ENCODE assay signal across 8 cellular contexts in genomic region chr9:93059097-93059959, GRCh38. TPM values are rescaled to one million over a fixed set of nuclear protein-coding genes. Genes with fewer than 3 reads are reported as not detected.
DNase-seq lines count a peak whose midpoint lies in the region; ATAC-seq and TF ChIP-seq lines count a peak whose summit lies in the region.

No MANE protein-coding gene starts in this region.

- peak overlapping the region; percentile 40 for H3K4me3 Mint-ChIP-seq in Calu3 (ENCODE audit: low read depth, unreplicated experiment)
- H3K4me3 Mint-ChIP-seq in activated CD4-positive, alpha-beta T cell treated with anti-CD3 and anti-CD28 coated beads, Interleukin-2, amount 10 ng/mL, durations not matched to agents 7 days and 5 days: peak overlapping the region; percentile 91

- no peak for TF ChIP-seq CTCF in Calu3 (IDR thresholded peaks at IDR 0.05; ENCODE audit: unreplicated experiment)
- TF ChIP-seq CTCF in heart right ventricle (IDR thresholded peaks at IDR 0.05): no peak
- no peak for TF ChIP-seq CTCF in smooth muscle cell (IDR thresholded peaks at IDR 0.05; ENCODE audit: borderline replicate concordance, insufficient read depth, poor library complexity, severe bottlenecking)

- 39 to 53% methylated on average over 36 to 46 of the region's 46 CpGs for WGBS in heart right ventricle, 2 donors
- WGBS in smooth muscle cell (ENCODE audit: low lambda C conversion rate): 57% methylated on average over 41 of the region's 46 CpGs

- H3K4me1 ChIP-seq in heart right ventricle (peaks cover 0 to 77% (median 23%) of the 10 kb centered on the region in 9 donors), smooth muscle cell (ENCODE audit: low read depth) (peaks cover 2% of the 10 kb centered on the region)

- H4K20me1 ChIP-seq in smooth muscle cell (ENCODE audit: low read depth): no peaks in the 10 kb centered on the region

- peak overlapping the region; percentile 24 for H2AFZ ChIP-seq in smooth muscle cell (ENCODE audit: low read depth)

- H3K9me3 ChIP-seq in heart right ventricle: no peaks in the 10 kb centered on the region
- H3K9me3 ChIP-seq in smooth muscle cell (replicated peaks; ENCODE audit: low read depth): no peaks in the 10 kb centered on the region

- no peak overlapping the region for H3K9ac ChIP-seq in smooth muscle cell (ENCODE audit: low read depth)

- DNase-seq in Calu3 (no peak), heart right ventricle (no peak), smooth muscle cell (lab: John Stamatoyannopoulos, UW; ENCODE audit: unreplicated experiment) (no peak), NCI-H2029 (lab: John Stamatoyannopoulos, UW) (no peak), NCI-H2227 (lab: John Stamatoyannopoulos, UW; ENCODE audit: unreplicated experiment) (no peak), glomerular visceral epithelial cell (ENCODE audit: extremely low spot score) (no peak)
- no peak for DNase-seq in activated CD4-positive, alpha-beta T cell treated with anti-CD3 and anti-CD28 coated beads, Interleukin-2, amount 10 ng/mL, durations not matched to agents 7 days and 5 days

- H3K27me3 ChIP-seq in heart right ventricle (peaks cover 0 to 19% (median 0%) of the 10 kb centered on the region in 7 donors), smooth muscle cell (ENCODE audit: low read depth) (no peaks in the 10 kb centered on the region)

- no peak overlapping the region for H3K27ac Mint-ChIP-seq in Calu3 (ENCODE audit: unreplicated experiment)
- peak overlapping the region; percentile 98 for H3K27ac Mint-ChIP-seq in activated CD4-positive, alpha-beta T cell treated with anti-CD3 and anti-CD28 coated beads, Interleukin-2, amount 10 ng/mL, durations not matched to agents 7 days and 5 days

- ATAC-seq in HG02840 (IDR thresholded peaks at IDR 0.05; ENCODE audit: low FRiP score, unreplicated experiment) (peak; percentile 4), heart right ventricle (peak in 1 of 8 donors; percentile 21)

- no TSS peak for BruUV-seq in Calu3 (replicated peaks; lab: Mats Ljungman, UMichigan)

- H3K4me2 ChIP-seq in smooth muscle cell: peak overlapping the region; percentile 85

- POLR2A ChIA-PET in activated CD4-positive, alpha-beta T cell treated with anti-CD3 and anti-CD28 coated beads, Interleukin-2, amount 10 ng/mL, durations not matched to agents 7 days and 5 days (lab: Charles Lee): no interaction called here

- no peaks in the 10 kb centered on the region for H3K79me2 ChIP-seq in smooth muscle cell (ENCODE audit: low read depth)

- H3K4me3 ChIP-seq in heart right ventricle (peak overlapping the region; percentile 32 to 70 (median 56)), smooth muscle cell (peak overlapping the region; percentile 45)

- no peaks in the 10 kb centered on the region for H3F3A ChIP-seq in smooth muscle cell (ENCODE audit: low read depth)

- no peaks in the 10 kb centered on the region for H3K36me3 ChIP-seq in heart right ventricle
- H3K36me3 ChIP-seq in smooth muscle cell (ENCODE audit: low read depth): no peaks in the 10 kb centered on the region

- intact Hi-C loops in Calu3 (cut with micrococcal nuclease; ENCODE audit: unreplicated experiment): no loop called here
- intact Hi-C loops in heart right ventricle (cut with DNase I): no loop called here

- no peaks in the 10 kb centered on the region for H3K4me1 Mint-ChIP-seq in Calu3 (ENCODE audit: low read depth, unreplicated experiment)
- H3K4me1 Mint-ChIP-seq in activated CD4-positive, alpha-beta T cell treated with anti-CD3 and anti-CD28 coated beads, Interleukin-2, amount 10 ng/mL, durations not matched to agents 7 days and 5 days: peaks cover 75% of the 10 kb centered on the region

- H3K36me3 Mint-ChIP-seq in Calu3 (ENCODE audit: insufficient read depth, unreplicated experiment): no peaks in the 10 kb centered on the region
- peaks cover 30% of the 10 kb centered on the region for H3K36me3 Mint-ChIP-seq in activated CD4-positive, alpha-beta T cell treated with anti-CD3 and anti-CD28 coated beads, Interleukin-2, amount 10 ng/mL, durations not matched to agents 7 days and 5 days (ENCODE audit: low read depth)

- CTCF ChIA-PET in Calu3 (lab: Charles Lee): interaction anchor here (0.6 kb wide), 1 partner anchor 60 kb away, joined by 3 read pairs; no protein-coding TSS in a partner anchor
- CTCF ChIA-PET in activated CD4-positive, alpha-beta T cell treated with anti-CD3 and anti-CD28 coated beads, Interleukin-2, amount 10 ng/mL, durations not matched to agents 7 days and 5 days (lab: Charles Lee): interaction anchor here (0.7 to 1.7 kb wide), 6 partner anchors 9 to 50 kb away, joined by 3 to 6 read pairs (median 3); no protein-coding TSS in a partner anchor

- H3K9me3 Mint-ChIP-seq in Calu3 (ENCODE audit: low read depth, unreplicated experiment): no peaks in the 10 kb centered on the region
- H3K9me3 Mint-ChIP-seq in activated CD4-positive, alpha-beta T cell treated with anti-CD3 and anti-CD28 coated beads, Interleukin-2, amount 10 ng/mL, durations not matched to agents 7 days and 5 days: no peaks in the 10 kb centered on the region

- H3K27me3 Mint-ChIP-seq in Calu3 (ENCODE audit: unreplicated experiment): no peaks in the 10 kb centered on the region
- no peaks in the 10 kb centered on the region for H3K27me3 Mint-ChIP-seq in activated CD4-positive, alpha-beta T cell treated with anti-CD3 and anti-CD28 coated beads, Interleukin-2, amount 10 ng/mL, durations not matched to agents 7 days and 5 days

- H3K27ac ChIP-seq in heart right ventricle: peak overlapping the region in 4 of 10 donors; percentile 3 to 85 (median 18)
- H3K27ac ChIP-seq in smooth muscle cell (ENCODE audit: low read depth): no peak overlapping the region

RNA-seq across cellular contexts. Expression of gene SUSD3, which starts 0.8 kb away (rescaled TPM):
- 0.69 and 1.3 TPM in 2 replicates for total RNA-seq in Calu3 (2022)
- 10 to 100 TPM; 81.1 to 85.8 TPM for total RNA-seq in activated CD4-positive, alpha-beta T cell treated with anti-CD3 and anti-CD28 coated beads, Interleukin-2, amount 10 ng/mL, durations not matched to agents 7 days and 5 days
- 1 to 10 TPM in 3 of 10 donors, under 1 TPM in 6, not detected in 1; 0.40 to 2.1 (median 0.79) TPM for total RNA-seq in heart right ventricle
- polyA plus RNA-seq in heart right ventricle: under 1 TPM; 0.74 to 0.88 TPM
- total RNA-seq in smooth muscle cell: not detected in 2 replicates
- polyA plus RNA-seq in smooth muscle cell: 0.34 TPM in 1 of 2 replicates, not detected in the other

RNA-seq across cellular contexts. Expression of gene CARD19, which starts 36.7 kb away (rescaled TPM):
- total RNA-seq in Calu3 (2022) (26.1 and 26.4 TPM in 2 replicates), heart right ventricle (10 to 100 TPM; 22.3 to 33.7 (median 25.9) TPM), smooth muscle cell (41.6 and 86.0 TPM in 2 replicates)
- total RNA-seq in activated CD4-positive, alpha-beta T cell treated with anti-CD3 and anti-CD28 coated beads, Interleukin-2, amount 10 ng/mL, durations not matched to agents 7 days and 5 days: 10 to 100 TPM; 40.3 to 42.6 TPM
- polyA plus RNA-seq in heart right ventricle (10 to 100 TPM; 41.9 to 47.3 TPM), smooth muscle cell (88.1 TPM in 2 replicates)

Comparison
In these comparisons a context has a peak if more than half of its experiments do, and no peak if none do; other contexts are left out.
1. RNA of gene SUSD3, which starts 0.8 kb away (total RNA-seq): 81.1 to 85.8 TPM in activated CD4-positive, alpha-beta T cell treated with anti-CD3 and anti-CD28 coated beads, Interleukin-2, amount 10 ng/mL, durations not matched to agents 7 days and 5 days; 0.69 to 1.3 TPM in Calu3, 0.40 to 2.1 TPM in heart right ventricle and not detected in smooth muscle cell; every median in the first group is over 10 times any median in the second.